ENCODE assay signal across 1 cellular context in the genomic region with DNA sequence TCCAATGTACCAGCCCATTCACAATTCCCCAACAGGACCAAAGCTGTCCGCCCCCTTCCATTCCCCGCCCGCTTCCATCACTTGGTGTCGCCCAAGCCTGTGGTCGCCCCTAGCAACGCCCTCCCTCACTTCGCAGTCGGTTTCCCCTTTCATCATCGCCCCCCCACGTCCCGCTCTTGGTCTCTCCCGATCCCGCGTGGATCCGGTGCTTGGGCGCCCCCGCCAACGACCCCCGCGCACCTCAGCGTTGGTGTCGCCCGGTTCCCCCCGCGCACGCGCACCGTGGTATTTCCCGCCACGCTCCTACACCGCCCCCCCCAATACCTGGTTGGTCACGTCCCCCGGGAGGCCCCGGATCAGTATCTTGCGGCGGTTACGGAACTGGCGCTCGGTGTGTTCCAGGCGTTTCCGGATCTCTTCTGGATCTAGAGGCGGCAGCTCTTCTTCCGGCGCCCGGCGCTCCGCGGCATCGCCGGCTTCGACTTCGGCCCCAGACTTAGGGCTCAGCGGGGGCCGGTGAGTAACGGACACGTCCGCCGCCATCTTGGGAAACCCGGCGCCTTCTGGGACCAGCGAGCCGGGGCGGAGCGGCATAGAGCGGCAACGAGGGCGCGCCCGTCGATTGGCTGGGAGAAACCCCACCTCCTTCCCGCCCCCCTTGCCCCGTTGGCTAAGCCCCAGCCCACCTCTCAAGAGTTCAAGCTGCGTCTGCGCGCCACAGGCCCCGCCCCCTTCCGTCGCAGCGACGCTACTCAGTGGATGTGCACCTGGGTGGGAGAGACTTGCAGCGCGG.
TF ChIP-seq lines count a peak whose summit lies in the region.

Gene RAVER1, minus strand, starts transcription at position 565 of the 793 bp plus-strand sequence. Its CDS starts 22 bp downstream, at position 543.

TF ChIP-seq in HepG2, 621 proteins besides CTCF, POLR2A, EP300 and RAD21 (continued from another document and continues in another):
- TF ChIP-seq SETDB1 (CRISPR knock-in tag; IDR thresholded peaks at IDR 0.05; ENCODE audit: borderline replicate concordance) (no peak), ZNF550 (CRISPR knock-in tag; IDR thresholded peaks at IDR 0.05; ENCODE audit: borderline replicate concordance) (no peak), TFE3 (CRISPR knock-in tag; IDR thresholded peaks at IDR 0.05) (0 out of 2 replicates have a peak, but pooled peaks have one; percentile 18), GATAD1 (CRISPR knock-in tag; IDR thresholded peaks at IDR 0.05) (peak; percentile 92), PCBP1 (IDR thresholded peaks at IDR 0.05; ENCODE audit: borderline replicate concordance, low read depth, low read length) (peak; percentile 82; the same call in 1 of the 2 replicates), HNRNPK (IDR thresholded peaks at IDR 0.05; ENCODE audit: low read depth, low read length, poor library complexity, severe bottlenecking) (peak; percentile 87), YEATS4 (CRISPR knock-in tag; IDR thresholded peaks at IDR 0.05; ENCODE audit: borderline replicate concordance) (peak; percentile 73), POGZ (CRISPR knock-in tag; IDR thresholded peaks at IDR 0.05) (peak; percentile 82), HOXA3 (CRISPR knock-in tag; IDR thresholded peaks at IDR 0.05) (peak; percentile 51; the same call in 1 of the 2 replicates), NFAT5 (CRISPR knock-in tag; IDR thresholded peaks at IDR 0.05) (no peak), JARID2 (CRISPR knock-in tag; IDR thresholded peaks at IDR 0.05; ENCODE audit: insufficient replicate concordance) (no peak), NFYC (CRISPR knock-in tag; IDR thresholded peaks at IDR 0.05) (peak; percentile 80), ONECUT2 (CRISPR knock-in tag; IDR thresholded peaks at IDR 0.05) (no peak), SIX1 (CRISPR knock-in tag; IDR thresholded peaks at IDR 0.05; ENCODE audit: borderline replicate concordance) (no peak), NCOA2 (CRISPR knock-in tag; IDR thresholded peaks at IDR 0.05) (peak; percentile 43), ZKSCAN5 (CRISPR knock-in tag; IDR thresholded peaks at IDR 0.05) (no peak), ZNF749 (CRISPR knock-in tag; IDR thresholded peaks at IDR 0.05; ENCODE audit: borderline replicate concordance) (no peak), HDAC1 (CRISPR knock-in tag; IDR thresholded peaks at IDR 0.05) (peak; percentile 91), FOXA1 (IDR thresholded peaks at IDR 0.05) (no peak), FOXA1 (CRISPR knock-in tag; IDR thresholded peaks at IDR 0.05) (no peak), KDM6A (CRISPR knock-in tag; IDR thresholded peaks at IDR 0.05; ENCODE audit: low read depth) (no peak; the same call in 1 of the 2 replicates), ZNF710 (CRISPR knock-in tag; IDR thresholded peaks at IDR 0.05; ENCODE audit: borderline replicate concordance) (no peak), MEIS2 (CRISPR knock-in tag; IDR thresholded peaks at IDR 0.05) (no peak), ZNF883 (CRISPR knock-in tag; IDR thresholded peaks at IDR 0.05; ENCODE audit: not compliant biosample characterization) (no peak), MNT (IDR thresholded peaks at IDR 0.05) (no peak; the same call in none of the 2 replicates), ZNF335 (CRISPR knock-in tag; IDR thresholded peaks at IDR 0.05) (no peak), KLF15 (CRISPR knock-in tag; IDR thresholded peaks at IDR 0.05; ENCODE audit: borderline replicate concordance) (peak; percentile 91; the same call in 1 of the 2 replicates), ZNF614 (CRISPR knock-in tag; IDR thresholded peaks at IDR 0.05; ENCODE audit: borderline replicate concordance) (no peak), ZNF337 (CRISPR knock-in tag; IDR thresholded peaks at IDR 0.05; ENCODE audit: borderline replicate concordance, low read depth) (peak; percentile 28; the same call in 1 of the 2 replicates), ZNF101 (CRISPR knock-in tag; IDR thresholded peaks at IDR 0.05; ENCODE audit: borderline replicate concordance, low read depth) (no peak; the same call in 1 of the 2 replicates), ZNF143 (CRISPR knock-in tag; IDR thresholded peaks at IDR 0.05) (peak; percentile 86), NFIC (IDR thresholded peaks at IDR 0.05; ENCODE audit: low read length) (no peak), RORA (CRISPR knock-in tag; IDR thresholded peaks at IDR 0.05) (no peak)
- TF ChIP-seq, protein P1, sequence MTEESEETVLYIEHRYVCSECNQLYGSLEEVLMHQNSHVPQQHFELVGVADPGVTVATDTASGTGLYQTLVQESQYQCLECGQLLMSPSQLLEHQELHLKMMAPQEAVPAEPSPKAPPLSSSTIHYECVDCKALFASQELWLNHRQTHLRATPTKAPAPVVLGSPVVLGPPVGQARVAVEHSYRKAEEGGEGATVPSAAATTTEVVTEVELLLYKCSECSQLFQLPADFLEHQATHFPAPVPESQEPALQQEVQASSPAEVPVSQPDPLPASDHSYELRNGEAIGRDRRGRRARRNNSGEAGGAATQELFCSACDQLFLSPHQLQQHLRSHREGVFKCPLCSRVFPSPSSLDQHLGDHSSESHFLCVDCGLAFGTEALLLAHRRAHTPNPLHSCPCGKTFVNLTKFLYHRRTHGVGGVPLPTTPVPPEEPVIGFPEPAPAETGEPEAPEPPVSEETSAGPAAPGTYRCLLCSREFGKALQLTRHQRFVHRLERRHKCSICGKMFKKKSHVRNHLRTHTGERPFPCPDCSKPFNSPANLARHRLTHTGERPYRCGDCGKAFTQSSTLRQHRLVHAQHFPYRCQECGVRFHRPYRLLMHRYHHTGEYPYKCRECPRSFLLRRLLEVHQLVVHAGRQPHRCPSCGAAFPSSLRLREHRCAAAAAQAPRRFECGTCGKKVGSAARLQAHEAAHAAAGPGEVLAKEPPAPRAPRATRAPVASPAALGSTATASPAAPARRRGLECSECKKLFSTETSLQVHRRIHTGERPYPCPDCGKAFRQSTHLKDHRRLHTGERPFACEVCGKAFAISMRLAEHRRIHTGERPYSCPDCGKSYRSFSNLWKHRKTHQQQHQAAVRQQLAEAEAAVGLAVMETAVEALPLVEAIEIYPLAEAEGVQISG (CRISPR knock-in tag; IDR thresholded peaks at IDR 0.05): peak; percentile 98
- TF ChIP-seq, protein P2, sequence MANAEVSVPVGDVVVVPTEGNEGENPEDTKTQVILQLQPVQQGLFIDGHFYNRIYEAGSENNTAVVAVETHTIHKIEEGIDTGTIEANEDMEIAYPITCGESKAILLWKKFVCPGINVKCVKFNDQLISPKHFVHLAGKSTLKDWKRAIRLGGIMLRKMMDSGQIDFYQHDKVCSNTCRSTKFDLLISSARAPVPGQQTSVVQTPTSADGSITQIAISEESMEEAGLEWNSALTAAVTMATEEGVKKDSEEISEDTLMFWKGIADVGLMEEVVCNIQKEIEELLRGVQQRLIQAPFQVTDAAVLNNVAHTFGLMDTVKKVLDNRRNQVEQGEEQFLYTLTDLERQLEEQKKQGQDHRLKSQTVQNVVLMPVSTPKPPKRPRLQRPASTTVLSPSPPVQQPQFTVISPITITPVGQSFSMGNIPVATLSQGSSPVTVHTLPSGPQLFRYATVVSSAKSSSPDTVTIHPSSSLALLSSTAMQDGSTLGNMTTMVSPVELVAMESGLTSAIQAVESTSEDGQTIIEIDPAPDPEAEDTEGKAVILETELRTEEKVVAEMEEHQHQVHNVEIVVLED (CRISPR knock-in tag; IDR thresholded peaks at IDR 0.05; ENCODE audit: borderline replicate concordance): peak; percentile 89
- TF ChIP-seq, protein P3, sequence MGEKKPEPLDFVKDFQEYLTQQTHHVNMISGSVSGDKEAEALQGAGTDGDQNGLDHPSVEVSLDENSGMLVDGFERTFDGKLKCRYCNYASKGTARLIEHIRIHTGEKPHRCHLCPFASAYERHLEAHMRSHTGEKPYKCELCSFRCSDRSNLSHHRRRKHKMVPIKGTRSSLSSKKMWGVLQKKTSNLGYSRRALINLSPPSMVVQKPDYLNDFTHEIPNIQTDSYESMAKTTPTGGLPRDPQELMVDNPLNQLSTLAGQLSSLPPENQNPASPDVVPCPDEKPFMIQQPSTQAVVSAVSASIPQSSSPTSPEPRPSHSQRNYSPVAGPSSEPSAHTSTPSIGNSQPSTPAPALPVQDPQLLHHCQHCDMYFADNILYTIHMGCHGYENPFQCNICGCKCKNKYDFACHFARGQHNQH (CRISPR knock-in tag; IDR thresholded peaks at IDR 0.05): 0 out of 2 replicates have a peak, but pooled peaks have one; percentile 15
- TF ChIP-seq, protein P4, sequence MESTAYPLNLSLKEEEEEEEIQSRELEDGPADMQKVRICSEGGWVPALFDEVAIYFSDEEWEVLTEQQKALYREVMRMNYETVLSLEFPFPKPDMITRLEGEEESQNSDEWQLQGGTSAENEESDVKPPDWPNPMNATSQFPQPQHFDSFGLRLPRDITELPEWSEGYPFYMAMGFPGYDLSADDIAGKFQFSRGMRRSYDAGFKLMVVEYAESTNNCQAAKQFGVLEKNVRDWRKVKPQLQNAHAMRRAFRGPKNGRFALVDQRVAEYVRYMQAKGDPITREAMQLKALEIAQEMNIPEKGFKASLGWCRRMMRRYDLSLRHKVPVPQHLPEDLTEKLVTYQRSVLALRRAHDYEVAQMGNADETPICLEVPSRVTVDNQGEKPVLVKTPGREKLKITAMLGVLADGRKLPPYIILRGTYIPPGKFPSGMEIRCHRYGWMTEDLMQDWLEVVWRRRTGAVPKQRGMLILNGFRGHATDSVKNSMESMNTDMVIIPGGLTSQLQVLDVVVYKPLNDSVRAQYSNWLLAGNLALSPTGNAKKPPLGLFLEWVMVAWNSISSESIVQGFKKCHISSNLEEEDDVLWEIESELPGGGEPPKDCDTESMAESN (CRISPR knock-in tag; conservative IDR thresholded peaks at IDR 0.05): peak; percentile 55; the same call in 1 of the 2 replicates
